ENCODE assay signal across 35 cellular contexts in genomic region chr6:167331565-167331964, GRCh38. TPM values are rescaled to one million over a fixed set of nuclear protein-coding genes. Genes with fewer than 3 reads are reported as not detected.
"Had no signal": no experiment of that assay in that cellular context is flagged by ENCODE, and none has a peak within 500 bp of the region (broad histone marks: within the 10 kb centered on the region; RNA-seq: fewer than 3 reads in every experiment).

No MANE protein-coding gene starts in this region.

- H3K4me1 ChIP-seq: body of pancreas, gastroesophageal sphincter, right lobe of liver, vagina had no signal

- H3K27me3 Mint-ChIP-seq: type B pancreatic cell had no signal

- H3K27ac ChIP-seq: body of pancreas, coronary artery, dorsolateral prefrontal cortex, gastroesophageal sphincter, hepatocyte, neutrophil, right lobe of liver, vagina had no signal

- H3K27me3 ChIP-seq: body of pancreas, hepatocyte, neutrophil, right lobe of liver, vagina had no signal

- H3K4me3 Mint-ChIP-seq: activated B cell treated with CpG ODN at 0.5 μM for 24 hours; activated CD8-positive, alpha-beta memory T cell treated with anti-CD3 and anti-CD28 coated beads, Interleukin-2, amount 10 ng/mL, durations not matched to agents 7 days and 5 days; activated CD8-positive, alpha-beta T cell treated with anti-CD3 and anti-CD28 coated beads for 36 hours; activated naive CD8-positive, alpha-beta T cell; activated T-cell treated with anti-CD3 and anti-CD28 coated beads, Interleukin-2, amount 50 U/mL, for 72 hours; effector memory CD8-positive, alpha-beta T cell; natural killer cell treated with Interleukin-12 subunit alpha and Interleukin-12 subunit beta and Interleukin-15 and Interleukin-18, amount 100 ng/mL, for 72 hours; stimulated activated naive CD8-positive, alpha-beta T cell treated with anti-CD3 and anti-CD28 coated beads, Interleukin-15, Interleukin-2, amounts not matched to agents 100 ng/mL and 50 ng/mL, for 24 hours; T-helper 2 cell treated with Interferon-gamma antibody and Interleukin-4, amounts not matched to agents 5 μg/mL and 100 μg/mL, for 36 hours; type B pancreatic cell had no signal

- H3K4me3 ChIP-seq: body of pancreas, coronary artery, dorsolateral prefrontal cortex, gastroesophageal sphincter, hepatocyte, right lobe of liver, vagina had no signal

- ATAC-seq: activated CD8-positive, alpha-beta memory T cell treated with anti-CD3 and anti-CD28 coated beads, Interleukin-2, amount 10 ng/mL, durations not matched to agents 7 days and 5 days; activated CD8-positive, alpha-beta T cell treated with anti-CD3 and anti-CD28 coated beads for 36 hours; activated T-cell treated with anti-CD3 and anti-CD28 coated beads, Interleukin-2, amount 50 U/mL, for 72 hours; body of pancreas; effector memory CD8-positive, alpha-beta T cell; gastroesophageal sphincter; left cardiac atrium; natural killer cell treated with Interleukin-12 subunit alpha and Interleukin-12 subunit beta and Interleukin-15 and Interleukin-18, amount 100 ng/mL, for 72 hours had no signal

- H3K9me3 ChIP-seq: body of pancreas, gastroesophageal sphincter, neutrophil, right lobe of liver, vagina had no signal

- H3K36me3 Mint-ChIP-seq: activated CD8-positive, alpha-beta memory T cell treated with anti-CD3 and anti-CD28 coated beads, Interleukin-2, amount 10 ng/mL, durations not matched to agents 7 days and 5 days; activated naive CD8-positive, alpha-beta T cell; natural killer cell treated with Interleukin-12 subunit alpha and Interleukin-12 subunit beta and Interleukin-15 and Interleukin-18, amount 100 ng/mL, for 72 hours; type B pancreatic cell had no signal

- H3K27ac Mint-ChIP-seq: activated B cell treated with CpG ODN at 0.5 μM for 24 hours; activated CD8-positive, alpha-beta memory T cell treated with anti-CD3 and anti-CD28 coated beads, Interleukin-2, amount 10 ng/mL, durations not matched to agents 7 days and 5 days; activated CD8-positive, alpha-beta T cell treated with anti-CD3 and anti-CD28 coated beads for 36 hours; activated naive CD8-positive, alpha-beta T cell; activated T-cell treated with anti-CD3 and anti-CD28 coated beads, Interleukin-2, amount 50 U/mL, for 72 hours; effector memory CD8-positive, alpha-beta T cell; natural killer cell treated with Interleukin-12 subunit alpha and Interleukin-12 subunit beta and Interleukin-15 and Interleukin-18, amount 100 ng/mL, for 72 hours; stimulated activated naive CD8-positive, alpha-beta T cell treated with anti-CD3 and anti-CD28 coated beads, Interleukin-15, Interleukin-2, amounts not matched to agents 100 ng/mL and 50 ng/mL, for 24 hours; T-helper 2 cell treated with Interferon-gamma antibody and Interleukin-4, amounts not matched to agents 5 μg/mL and 100 μg/mL, for 36 hours; type B pancreatic cell had no signal

- DNase-seq: activated B cell treated with CpG ODN at 0.5 μM for 24 hours; activated CD4-positive, alpha-beta T cell treated with anti-CD3 and anti-CD28 coated beads, Interleukin-2, amount 50 U/mL, for 1 hour; activated CD8-positive, alpha-beta memory T cell treated with anti-CD3 and anti-CD28 coated beads, Interleukin-2, amount 10 ng/mL, durations not matched to agents 7 days and 5 days; activated CD8-positive, alpha-beta T cell treated with anti-CD3 and anti-CD28 coated beads for 36 hours; activated naive CD4-positive, alpha-beta T cell; activated T-cell treated with anti-CD3 and anti-CD28 coated beads for 4 hours; activated T-cell treated with anti-CD3 and anti-CD28 coated beads, Interleukin-2, amount 50 U/mL, for 72 hours; aorta; body of pancreas; cerebellar nuclear complex; dorsolateral prefrontal cortex; effector memory CD8-positive, alpha-beta T cell; left cardiac atrium; mesenchymal stem cell; right lobe of liver; stimulated activated CD4-positive, alpha-beta T cell treated with anti-CD3 and anti-CD28 coated beads, Interleukin-2, amount 100 ng/mL, for 48 hours; substantia nigra; T-helper 1 cell had no signal

- H3K36me3 ChIP-seq: gastroesophageal sphincter, neutrophil, right lobe of liver, vagina had no signal

- H3K9me3 Mint-ChIP-seq: activated B cell treated with CpG ODN at 0.5 μM for 24 hours; activated CD8-positive, alpha-beta T cell treated with anti-CD3 and anti-CD28 coated beads for 36 hours; effector memory CD8-positive, alpha-beta T cell; natural killer cell treated with Interleukin-12 subunit alpha and Interleukin-12 subunit beta and Interleukin-15 and Interleukin-18, amount 100 ng/mL, for 72 hours; stimulated activated naive CD8-positive, alpha-beta T cell treated with anti-CD3 and anti-CD28 coated beads, Interleukin-15, Interleukin-2, amounts not matched to agents 100 ng/mL and 50 ng/mL, for 24 hours; T-helper 2 cell treated with Interferon-gamma antibody and Interleukin-4, amounts not matched to agents 5 μg/mL and 100 μg/mL, for 36 hours; type B pancreatic cell had no signal

- H3K4me1 Mint-ChIP-seq: activated B cell treated with CpG ODN at 0.5 μM for 24 hours had no signal

RNA-seq across cellular contexts. Expression of gene TTLL2, which starts 6.7 kb away (rescaled TPM):
- total RNA-seq: activated B cell treated with CpG ODN at 0.5 μM for 24 hours; activated CD8-positive, alpha-beta memory T cell treated with anti-CD3 and anti-CD28 coated beads, Interleukin-2, amount 10 ng/mL, durations not matched to agents 7 days and 5 days; activated CD8-positive, alpha-beta T cell treated with anti-CD3 and anti-CD28 coated beads for 36 hours; activated T-cell treated with anti-CD3 and anti-CD28 coated beads, Interleukin-2, amount 50 U/mL, for 72 hours; aorta; body of pancreas; endothelial cell of umbilical vein; fibroblast of lung; fibroblast of villous mesenchyme; gastroesophageal sphincter; hepatocyte; left cardiac atrium; natural killer cell treated with Interleukin-12 subunit alpha and Interleukin-12 subunit beta and Interleukin-15 and Interleukin-18, amount 100 ng/mL, for 72 hours; osteocyte; posterior vena cava; renal cortical epithelial cell; right lobe of liver; skeletal muscle tissue; vagina had no signal

RNA-seq across cellular contexts. Expression of gene UNC93A, which starts 40.5 kb away (rescaled TPM):
- total RNA-seq: activated B cell treated with CpG ODN at 0.5 μM for 24 hours; activated CD8-positive, alpha-beta memory T cell treated with anti-CD3 and anti-CD28 coated beads, Interleukin-2, amount 10 ng/mL, durations not matched to agents 7 days and 5 days; activated CD8-positive, alpha-beta T cell treated with anti-CD3 and anti-CD28 coated beads for 36 hours; activated T-cell treated with anti-CD3 and anti-CD28 coated beads, Interleukin-2, amount 50 U/mL, for 72 hours; aorta; body of pancreas; endothelial cell of umbilical vein; fibroblast of lung; fibroblast of villous mesenchyme; gastroesophageal sphincter; left cardiac atrium; natural killer cell treated with Interleukin-12 subunit alpha and Interleukin-12 subunit beta and Interleukin-15 and Interleukin-18, amount 100 ng/mL, for 72 hours; osteocyte; posterior vena cava; renal cortical epithelial cell; skeletal muscle tissue had no signal
